8 cellular contexts compared by ENCODE assay signal in genomic region chr15:96356494-96357455, GRCh38. TPM values are rescaled to one million over a fixed set of nuclear protein-coding genes. Genes with fewer than 3 reads are reported as not detected.
DNase-seq lines count a peak whose midpoint lies in the region; ATAC-seq, FAIRE-seq and TF ChIP-seq lines count a peak whose summit lies in the region.

No MANE protein-coding gene starts in this region.

- H3K79me2 ChIP-seq in Loucy (ENCODE audit: insufficient read depth, low read length), result no peaks in the 10 kb centered on the region

- FAIRE-seq in H54 (lab: Jason Lieb, UNC), result no peak

- H3K27me3 ChIP-seq in Loucy (ENCODE audit: insufficient read depth, low read length, poor library complexity, severe bottlenecking) (no peaks in the 10 kb centered on the region), right cardiac atrium (ENCODE audit: control insufficient read depth, insufficient read depth) (no peaks in the 10 kb centered on the region)

- peak overlapping the region; percentile 50 for H3K4me3 ChIP-seq in GM12864 (ENCODE audit: low read depth, low read length)
- H3K4me3 ChIP-seq in Loucy (ENCODE audit: low read length, poor library complexity, severe bottlenecking), result no peak overlapping the region
- peak overlapping the region; percentile 58 for H3K4me3 ChIP-seq in right cardiac atrium (ENCODE audit: low read length)

- no peaks in the 10 kb centered on the region for H4K20me1 ChIP-seq in Loucy (ENCODE audit: insufficient read depth, low read length, poor library complexity, severe bottlenecking)

- no peak overlapping the region for H3K9ac ChIP-seq in Loucy (ENCODE audit: low read depth, low read length, poor library complexity, severe bottlenecking)

- WGBS in right cardiac atrium, result under 1% methylated on average over 67 of the region's 67 CpGs

- no peaks in the 10 kb centered on the region for H3K4me1 ChIP-seq in Loucy (ENCODE audit: insufficient read depth, low read length, poor library complexity, severe bottlenecking)
- H3K4me1 ChIP-seq in right cardiac atrium (ENCODE audit: control insufficient read depth, insufficient read depth, low read length), result peaks cover 4% of the 10 kb centered on the region

- peak; percentile 85 for TF ChIP-seq CTCF in GM12864 (IDR thresholded peaks at IDR 0.05; ENCODE audit: low read depth, low read length, missing control alignments)
- TF ChIP-seq CTCF in Loucy (conservative IDR thresholded peaks at IDR 0.05; ENCODE audit: low read length), result peak; percentile 46

- ATAC-seq in right cardiac atrium, result peak; percentile 63 to 66
- ATAC-seq in sciatic nerve, result peak; percentile 37

- H2AFZ ChIP-seq in Loucy (ENCODE audit: low read length), result no peak overlapping the region

- no peak for TF ChIP-seq POLR2A in H54 (IDR thresholded peaks at IDR 0.05; ENCODE audit: low read depth, low read length)

- H3K4me2 ChIP-seq in Loucy (ENCODE audit: low read depth, low read length, poor library complexity, severe bottlenecking), result no peak overlapping the region

- no peaks in the 10 kb centered on the region for H3K9me2 ChIP-seq in Loucy (replicated peaks; ENCODE audit: low read depth, low read length)

- peak overlapping the region; percentile 46 for H3K27ac ChIP-seq in right cardiac atrium (ENCODE audit: low read length)

- H3F3A ChIP-seq in Loucy (ENCODE audit: low read depth), result no peaks in the 10 kb centered on the region

- intact Hi-C loops in right cardiac atrium (cut with DNase I), result loop anchor here in 3 of 4 donors (5.0 to 10.0 kb wide), 3 partner anchors 221 to 878 kb away; no protein-coding TSS in a partner anchor
- intact Hi-C loops in sciatic nerve (cut with DNase I), result loop anchor here (10.0 kb wide), 3 partner anchors 58 to 1682 kb away; no protein-coding TSS in a partner anchor

- H3K9me3 ChIP-seq in Loucy (ENCODE audit: insufficient read depth, low read depth, low read length), result no peaks in the 10 kb centered on the region; the same call in 1 of the 2 replicates
- no peaks in the 10 kb centered on the region for H3K9me3 ChIP-seq in right cardiac atrium (ENCODE audit: control insufficient read depth, low read length)

- DNase-seq in GM12864 (ENCODE audit: low read depth) (no peak), H54 (ENCODE audit: insufficient read length, low spot score) (peak; percentile 67), T follicular helper cell (ENCODE audit: low read depth) (peak; percentile 32), amniotic epithelial cell (ENCODE audit: low read depth) (peak; percentile 70), right cardiac atrium (peak; percentile 83 to 94 (median 93)), sciatic nerve (ENCODE audit: low spot score) (peak; percentile 94), kidney glomerular epithelial cell (lab: John Stamatoyannopoulos, UW) (no peak)

- H3K36me3 ChIP-seq in Loucy (ENCODE audit: insufficient read depth, low read length), result no peaks in the 10 kb centered on the region

RNA-seq across cellular contexts. Expression of gene NR2F2, which starts 26.3 kb away (rescaled TPM):
- total RNA-seq in right cardiac atrium (10 to 100 TPM; 44.3 to 68.6 (median 54.8) TPM), sciatic nerve (242 TPM)
- 43.0 TPM for polyA plus RNA-seq in right cardiac atrium

Comparison
In these comparisons a context has a peak if more than half of its experiments do, and no peak if none do; other contexts are left out.
1. DNase-seq: peak in H54 (single experiment), T follicular helper cell (single experiment), amniotic epithelial cell (single experiment), right cardiac atrium (3 of 3) and sciatic nerve (single experiment); none in GM12864 (single experiment) and kidney glomerular epithelial cell (single experiment).